ENCODE assay signal across 8 cellular contexts in genomic region chr20:45833883-45834796, GRCh38. TPM values are rescaled to one million over a fixed set of nuclear protein-coding genes. Genes with fewer than 3 reads are reported as not detected.
A peak's percentile ranks its signal among the peaks of the same experiment; 100 is the strongest.
DNase-seq lines count a peak whose midpoint lies in the region; ATAC-seq and TF ChIP-seq lines count a peak whose summit lies in the region.

No MANE protein-coding gene starts in this region.

- H3K4me1 Mint-ChIP-seq in IgD-negative memory B cell, result peaks cover 5 to 6% (median 6%) of the 10 kb centered on the region in 3 donors
- peaks cover 41% of the 10 kb centered on the region for H3K4me1 Mint-ChIP-seq in chondrocyte (ENCODE audit: low read depth)

- H3K36me3 ChIP-seq in kidney epithelial cell (ENCODE audit: control insufficient read depth, insufficient read depth, low read length), result no peaks in the 10 kb centered on the region
- H3K36me3 ChIP-seq in smooth muscle cell (ENCODE audit: low read depth), result no peaks in the 10 kb centered on the region

- 6% methylated on average over 53 of the region's 71 CpGs for WGBS in smooth muscle cell (ENCODE audit: low lambda C conversion rate)

- peak overlapping the region; percentile 46 for H3K27ac ChIP-seq in smooth muscle cell (ENCODE audit: low read depth)

- TF ChIP-seq CTCF in WI38 (IDR thresholded peaks at IDR 0.05; ENCODE audit: low read depth, low read length) (no peak), chondrocyte (IDR thresholded peaks at IDR 0.05) (no peak), kidney epithelial cell (IDR thresholded peaks at IDR 0.05; ENCODE audit: insufficient read depth, low read length, poor library complexity, severe bottlenecking) (no peak), smooth muscle cell (IDR thresholded peaks at IDR 0.05; ENCODE audit: borderline replicate concordance, insufficient read depth, poor library complexity, severe bottlenecking) (no peak)

- H3K27ac Mint-ChIP-seq in IgD-negative memory B cell (peak overlapping the region in 1 of 3 donors; percentile 19), chondrocyte (ENCODE audit: unreplicated experiment) (peak overlapping the region; percentile 87)

- DNase-seq in ELR (ENCODE audit: low read depth) (peak; percentile 71), chondrocyte (ENCODE audit: low spot score) (peak; percentile 92), kidney epithelial cell (ENCODE audit: low read depth) (no peak), smooth muscle cell (lab: John Stamatoyannopoulos, UW; ENCODE audit: unreplicated experiment) (peak; percentile 80), NAMALWA (ENCODE audit: low spot score) (no peak)

- H3K27me3 Mint-ChIP-seq in IgD-negative memory B cell, result peaks cover 3% of the 10 kb centered on the region
- H3K27me3 Mint-ChIP-seq in chondrocyte (ENCODE audit: low read depth), result no peaks in the 10 kb centered on the region

- H3K9me3 Mint-ChIP-seq in IgD-negative memory B cell (no peaks in the 10 kb centered on the region), chondrocyte (ENCODE audit: low read depth) (no peaks in the 10 kb centered on the region)

- H3K27me3 ChIP-seq in kidney epithelial cell (ENCODE audit: control insufficient read depth, insufficient read depth, low read length), result no peaks in the 10 kb centered on the region
- no peaks in the 10 kb centered on the region for H3K27me3 ChIP-seq in smooth muscle cell (ENCODE audit: low read depth)

- H3K4me1 ChIP-seq in smooth muscle cell (ENCODE audit: low read depth), result peaks cover 5% of the 10 kb centered on the region

- peaks cover 4% of the 10 kb centered on the region for H4K20me1 ChIP-seq in smooth muscle cell (ENCODE audit: low read depth)

- H3K9ac ChIP-seq in smooth muscle cell (ENCODE audit: low read depth), result peak overlapping the region; percentile 42

- ATAC-seq in GM21619 (IDR thresholded peaks at IDR 0.05; ENCODE audit: unreplicated experiment), result no peak

- H3K4me3 Mint-ChIP-seq in IgD-negative memory B cell (peak overlapping the region; percentile 66 to 87 (median 80)), chondrocyte (ENCODE audit: unreplicated experiment) (peak overlapping the region; percentile 89)

- H3K79me2 ChIP-seq in smooth muscle cell (ENCODE audit: low read depth), result no peaks in the 10 kb centered on the region

- H3K36me3 Mint-ChIP-seq in IgD-negative memory B cell, result no peaks in the 10 kb centered on the region
- H3K36me3 Mint-ChIP-seq in chondrocyte (ENCODE audit: low read depth), result peaks cover 1% of the 10 kb centered on the region

- H2AFZ ChIP-seq in smooth muscle cell (ENCODE audit: low read depth), result peak overlapping the region; percentile 93

- no peaks in the 10 kb centered on the region for H3K9me3 ChIP-seq in smooth muscle cell (replicated peaks; ENCODE audit: low read depth)

- H3K4me3 ChIP-seq in WI38 (ENCODE audit: low read depth, low read length) (peak overlapping the region; percentile 72), kidney epithelial cell (ENCODE audit: low read depth, low read length) (peak overlapping the region; percentile 54), smooth muscle cell (peak overlapping the region; percentile 88)

- peaks cover 11% of the 10 kb centered on the region for H3F3A ChIP-seq in smooth muscle cell (ENCODE audit: low read depth)

- peak overlapping the region; percentile 99 for H3K4me2 ChIP-seq in smooth muscle cell

RNA-seq across cellular contexts. Expression of gene SNX21, which starts 0.5 kb away (rescaled TPM):
- polyA plus RNA-seq in IgD-negative memory B cell (2.4 TPM), smooth muscle cell (14.4 and 17.8 TPM in 2 replicates)
- total RNA-seq in chondrocyte (25.2 to 27.7 TPM (median 26.5 TPM) in 3 replicates), kidney epithelial cell (24.7 and 28.4 TPM in 2 replicates), smooth muscle cell (10.9 and 14.7 TPM in 2 replicates)

RNA-seq across cellular contexts. Expression of gene TNNC2, which starts 7.0 kb away (rescaled TPM):
- polyA plus RNA-seq in IgD-negative memory B cell (3.2 TPM), smooth muscle cell (0.78 and 1.2 TPM in 2 replicates)
- total RNA-seq in chondrocyte (0.46 to 0.63 TPM (median 0.52 TPM) in 3 replicates), kidney epithelial cell (not detected in 2 replicates), smooth muscle cell (1.7 TPM in 1 of 2 replicates, not detected in the other)

RNA-seq across cellular contexts. Expression of gene UBE2C, which starts 21.7 kb away (rescaled TPM):
- polyA plus RNA-seq in IgD-negative memory B cell, result 0.46 TPM
- 12.8 to 17.2 TPM (median 15.3 TPM) in 3 replicates for total RNA-seq in chondrocyte
- 25.9 and 31.3 TPM in 2 replicates for total RNA-seq in kidney epithelial cell
- total RNA-seq in smooth muscle cell, result 25.8 and 35.1 TPM in 2 replicates
- polyA plus RNA-seq in smooth muscle cell, result 61.2 and 66.5 TPM in 2 replicates

RNA-seq across cellular contexts. Expression of gene ACOT8, which starts 23.1 kb away (rescaled TPM):
- polyA plus RNA-seq in IgD-negative memory B cell (45.2 TPM), smooth muscle cell (32.6 and 43.8 TPM in 2 replicates)
- total RNA-seq in chondrocyte (14.2 to 22.8 TPM (median 15.9 TPM) in 3 replicates), kidney epithelial cell (35.3 and 38.7 TPM in 2 replicates), smooth muscle cell (30.2 and 31.9 TPM in 2 replicates)

RNA-seq across cellular contexts. Expression of gene ZSWIM3, which starts 23.3 kb away (rescaled TPM):
- 3.0 TPM for polyA plus RNA-seq in IgD-negative memory B cell
- total RNA-seq in chondrocyte, result 3.4 to 4.9 TPM (median 3.9 TPM) in 3 replicates
- total RNA-seq in kidney epithelial cell, result 3.8 and 4.7 TPM in 2 replicates
- total RNA-seq in smooth muscle cell, result 4.9 and 6.5 TPM in 2 replicates
- 1.4 and 2.1 TPM in 2 replicates for polyA plus RNA-seq in smooth muscle cell

Comparison
In these comparisons a context has a peak if more than half of its experiments do, and no peak if none do; other contexts are left out.
1. DNase-seq: peak in ELR (single experiment), chondrocyte (single experiment) and smooth muscle cell (single experiment); none in kidney epithelial cell (single experiment) and NAMALWA (single experiment).
2. Peak in every context shown above with its lines, with median percentiles within 50 percentile points of each other: H3K4me3 ChIP-seq.